ENCODE assay signal across 13 cellular contexts in genomic region chr17:82893779-82894178, GRCh38. TPM values are rescaled to one million over a fixed set of nuclear protein-coding genes. Genes with fewer than 3 reads are reported as not detected.
DNase-seq lines count a peak whose midpoint lies in the region; ATAC-seq and TF ChIP-seq lines count a peak whose summit lies in the region.
"Had no signal": no experiment of that assay in that cellular context is flagged by ENCODE, and none has a peak within 500 bp of the region (broad histone marks: within the 10 kb centered on the region; RNA-seq: fewer than 3 reads in every experiment).

No MANE protein-coding gene starts in this region.

- H3K36me3 ChIP-seq in SK-N-MC (ENCODE audit: insufficient read depth, low read length) (no peaks in the 10 kb centered on the region; the same call in 1 of the 2 replicates), mesendoderm (ENCODE audit: control insufficient read depth, insufficient read depth, low read length) (no peaks in the 10 kb centered on the region)
- H3K36me3 ChIP-seq: breast epithelium had no signal

- no peak overlapping the region for H3K23ac ChIP-seq in mesendoderm (ENCODE audit: low read length)

- H3K4me1 ChIP-seq in mesendoderm (ENCODE audit: control insufficient read depth, low read depth, low read length), result peaks cover 1% of the 10 kb centered on the region

- H3K27ac ChIP-seq in CD4-positive, alpha-beta T cell (ENCODE audit: low read depth, low read length), result peak overlapping the region; percentile 13
- H3K27ac ChIP-seq in SK-N-MC (peak overlapping the region; percentile 35), mesendoderm (ENCODE audit: low read depth, low read length) (no peak overlapping the region)

- no peak overlapping the region for H2AK5ac ChIP-seq in mesendoderm (ENCODE audit: low read length)

- no peaks in the 10 kb centered on the region for H3K27me3 ChIP-seq in CD4-positive, alpha-beta T cell (ENCODE audit: control insufficient read depth, insufficient read depth, low read length)
- no peaks in the 10 kb centered on the region for H3K27me3 ChIP-seq in mesendoderm (ENCODE audit: insufficient read depth, low read length, poor library complexity)
- H3K27me3 ChIP-seq: breast epithelium, heart left ventricle had no signal

- no peaks in the 10 kb centered on the region for H3K79me2 ChIP-seq in mesendoderm (ENCODE audit: control insufficient read depth, insufficient read depth, low read length)

- H3K79me1 ChIP-seq in mesendoderm (ENCODE audit: low read length), result no peaks in the 10 kb centered on the region

- H3K4me2 ChIP-seq in mesendoderm (ENCODE audit: low read length), result no peak overlapping the region

- no peak for ATAC-seq in CD4-positive, alpha-beta T cell (ENCODE audit: poor library complexity)
- ATAC-seq in effector memory CD8-positive, alpha-beta T cell (replicated peaks), result no peak
- no peak for ATAC-seq in GM21619 (IDR thresholded peaks at IDR 0.05; ENCODE audit: unreplicated experiment)
- ATAC-seq: heart left ventricle had no signal

- no peak overlapping the region for H4K5ac ChIP-seq in mesendoderm (ENCODE audit: low read length)

- no peak overlapping the region for H2BK120ac ChIP-seq in mesendoderm (ENCODE audit: low read depth, low read length)

- no peak overlapping the region for H3K4ac ChIP-seq in mesendoderm (ENCODE audit: low read depth, low read length)

- no peak overlapping the region for H2BK15ac ChIP-seq in mesendoderm (replicated peaks; ENCODE audit: low read depth)

- CTCF ChIA-PET in CD4-positive, alpha-beta T cell (lab: Charles Lee), result interaction anchor here (1.4 to 2.6 kb wide), 3 partner anchors 29 to 112 kb away, joined by 3 to 15 read pairs (median 4); no protein-coding TSS in a partner anchor

- no peak overlapping the region for H4K8ac ChIP-seq in mesendoderm (ENCODE audit: low read depth, low read length)

- H3K27ac Mint-ChIP-seq in CD4-positive, alpha-beta T cell, result peak overlapping the region; percentile 95
- H3K27ac Mint-ChIP-seq in effector memory CD8-positive, alpha-beta T cell, result peak overlapping the region; percentile 92 to 96
- peak overlapping the region; percentile 90 to 96 (median 95) for H3K27ac Mint-ChIP-seq in nephron

- H3K18ac ChIP-seq in mesendoderm (ENCODE audit: low read length), result no peak overlapping the region

- no peak for DNase-seq in CD4-positive, alpha-beta T cell
- no peak for DNase-seq in SK-N-MC (ENCODE audit: low read depth, low spot score)
- DNase-seq in effector memory CD8-positive, alpha-beta T cell, result no peak
- no peak for DNase-seq in pons (ENCODE audit: low spot score)
- DNase-seq in mesendoderm, result no peak
- DNase-seq in HCEC 1CT, result no peak
- DNase-seq: NCI-H2029 had no signal

- H3K4me3 ChIP-seq in SK-N-MC (0 out of 2 replicates have a peak overlapping the region, but pooled peaks have one; percentile 4), mesendoderm (ENCODE audit: low read length) (no peak overlapping the region)
- H3K4me3 ChIP-seq: breast epithelium had no signal

- H2BK5ac ChIP-seq in mesendoderm (ENCODE audit: low read length), result no peak overlapping the region

- H3K9me3 Mint-ChIP-seq in CD4-positive, alpha-beta T cell, result no peaks in the 10 kb centered on the region
- H3K9me3 Mint-ChIP-seq in effector memory CD8-positive, alpha-beta T cell, result no peaks in the 10 kb centered on the region
- no peaks in the 10 kb centered on the region for H3K9me3 Mint-ChIP-seq in nephron

- H3K4me1 Mint-ChIP-seq in CD4-positive, alpha-beta T cell (ENCODE audit: low read depth), result peaks cover 29% of the 10 kb centered on the region
- peaks cover 28 to 34% of the 10 kb centered on the region in 2 donors for H3K4me1 Mint-ChIP-seq in effector memory CD8-positive, alpha-beta T cell (ENCODE audit: low read depth in 2 of 2)
- H3K4me1 Mint-ChIP-seq in nephron, result peaks cover 52% of the 10 kb centered on the region

- H3K4me3 Mint-ChIP-seq in CD4-positive, alpha-beta T cell, result peak overlapping the region; percentile 80
- peak overlapping the region in 1 of 2 donors; percentile 43 for H3K4me3 Mint-ChIP-seq in effector memory CD8-positive, alpha-beta T cell
- H3K4me3 Mint-ChIP-seq in nephron, result peak overlapping the region in 2 of 3 experiments; percentile 33 to 53

- H3K56ac ChIP-seq in mesendoderm (ENCODE audit: low read length), result no peak overlapping the region

- intact Hi-C loops in CD4-positive, alpha-beta T cell (cut with DNase I, micrococcal nuclease), result loop anchor here (1.0 to 5.0 kb wide), 5 partner anchors 11 to 111 kb away; no protein-coding TSS in a partner anchor

- H3K9ac ChIP-seq in SK-N-MC (ENCODE audit: insufficient read length), result no peak overlapping the region
- H3K9ac ChIP-seq in mesendoderm (ENCODE audit: low read length), result no peak overlapping the region

- TF ChIP-seq CTCF in CD4-positive, alpha-beta T cell (IDR thresholded peaks at IDR 0.05), result no peak
- TF ChIP-seq CTCF in nephron (IDR thresholded peaks at IDR 0.05; ENCODE audit: unreplicated experiment in 3 of 3), result no peak

- no peaks in the 10 kb centered on the region for H3K27me3 Mint-ChIP-seq in CD4-positive, alpha-beta T cell
- H3K27me3 Mint-ChIP-seq in effector memory CD8-positive, alpha-beta T cell, result no peaks in the 10 kb centered on the region
- H3K27me3 Mint-ChIP-seq in nephron (ENCODE audit: low read depth), result no peaks in the 10 kb centered on the region

- no CpG with 5 or more reads among the region's 10 CpGs for WGBS in mesendoderm (ENCODE audit: extremely low coverage, insufficient coverage, low lambda C conversion rate)

- POLR2A ChIA-PET in CD4-positive, alpha-beta T cell (lab: Charles Lee), result interaction anchor here (0.7 to 4.4 kb wide), 4 partner anchors 10 to 139 kb away, joined by 3 to 29 read pairs (median 12); no protein-coding TSS in a partner anchor

- no peaks in the 10 kb centered on the region for H3K9me3 ChIP-seq in CD4-positive, alpha-beta T cell (ENCODE audit: control insufficient read depth, low read length)
- no peaks in the 10 kb centered on the region for H3K9me3 ChIP-seq in SK-N-MC (ENCODE audit: low read depth, low read length)
- H3K9me3 ChIP-seq: breast epithelium, heart left ventricle had no signal

- H3K36me3 Mint-ChIP-seq in CD4-positive, alpha-beta T cell (ENCODE audit: low read depth), result peaks cover 35% of the 10 kb centered on the region
- peaks cover 24% of the 10 kb centered on the region for H3K36me3 Mint-ChIP-seq in effector memory CD8-positive, alpha-beta T cell (ENCODE audit: insufficient read depth)
- peaks cover 34% of the 10 kb centered on the region for H3K36me3 Mint-ChIP-seq in nephron (ENCODE audit: low read depth)

RNA-seq across cellular contexts. Expression of gene ZNF750, which starts 54.0 kb away (rescaled TPM):
- not detected for total RNA-seq in CD4-positive, alpha-beta T cell
- not detected for polyA plus RNA-seq in mesendoderm (2013, experiment 1 of 2)
- 0.01 TPM for polyA plus RNA-seq in mesendoderm (2013, experiment 2 of 2)
- total RNA-seq: mucosa of gallbladder, temporal lobe had no signal
